In the genomic region with DNA sequence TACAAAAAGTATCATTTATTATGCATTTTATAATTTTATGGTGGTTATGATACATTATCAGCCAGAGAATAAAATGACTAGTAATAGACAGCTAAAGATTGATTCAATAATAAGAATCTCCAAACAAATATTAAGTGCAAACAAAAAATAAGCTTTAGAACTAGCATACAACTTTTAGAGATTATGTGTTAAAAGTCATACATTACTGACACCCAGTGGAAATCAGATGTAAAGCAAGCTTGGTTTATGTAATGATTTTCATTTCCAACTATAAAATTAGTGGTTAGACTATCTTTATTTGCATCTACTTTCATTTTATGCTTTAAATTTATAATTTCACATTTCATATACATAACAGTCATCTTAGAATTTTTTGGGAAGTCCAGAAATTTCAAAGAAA, we compare ENCODE assay signal across 9 cellular contexts. TPM values are rescaled to one million over a fixed set of nuclear protein-coding genes. Genes with fewer than 3 reads are reported as not detected.
DNase-seq lines count a peak whose midpoint lies in the region; ATAC-seq and TF ChIP-seq lines count a peak whose summit lies in the region.
"Had no signal": no experiment of that assay in that cellular context is flagged by ENCODE, and none has a peak within 500 bp of the region (broad histone marks: within the 10 kb centered on the region; RNA-seq: fewer than 3 reads in every experiment).

No MANE protein-coding gene starts in this region.

- no peaks in the 10 kb centered on the region for H3K4me1 ChIP-seq in heart left ventricle
- H3K4me1 ChIP-seq in Panc1 (ENCODE audit: control insufficient read depth, insufficient read depth, low read length): no peaks in the 10 kb centered on the region
- H3K4me1 ChIP-seq in fibroblast of lung (ENCODE audit: control insufficient read depth, extremely low read depth, insufficient read depth, low read length): no peaks in the 10 kb centered on the region
- peaks cover 0 to 6% (median 0%) of the 10 kb centered on the region in 4 donors for H3K4me1 ChIP-seq in tibial artery
- no peaks in the 10 kb centered on the region for H3K4me1 ChIP-seq in CD8-positive, alpha-beta memory T cell (ENCODE audit: insufficient read depth, low read length)

- CTCF ChIA-PET in Panc1 (lab: Charles Lee): interaction anchor here (1.0 to 1.2 kb wide), 2 partner anchors 334 to 347 kb away, joined by 3 to 4 read pairs; no protein-coding TSS in a partner anchor
- CTCF ChIA-PET in CD8-positive, alpha-beta memory T cell (lab: Charles Lee): no interaction called here

- no peak overlapping the region for H3K27ac Mint-ChIP-seq in CD8-positive, alpha-beta memory T cell

- in situ Hi-C loops in Panc1 (cut with HindIII; ENCODE audit: low pct_unique_long_range_greater_than_20kb, low sequenced_read_pairs): no loop called here

- H3K36me3 ChIP-seq in heart left ventricle (no peaks in the 10 kb centered on the region), Panc1 (ENCODE audit: control insufficient read depth, insufficient read depth, low read length) (no peaks in the 10 kb centered on the region), fibroblast of lung (ENCODE audit: control insufficient read depth, insufficient read depth, low read length) (no peaks in the 10 kb centered on the region), tibial artery (no peaks in the 10 kb centered on the region)
- no peaks in the 10 kb centered on the region for H3K36me3 ChIP-seq in CD8-positive, alpha-beta memory T cell (ENCODE audit: insufficient read depth, low read length)
- H3K36me3 ChIP-seq: neutrophil had no signal

- H4K20me1 ChIP-seq in fibroblast of lung (ENCODE audit: control insufficient read depth, extremely low read depth, insufficient read depth, low read length): no peaks in the 10 kb centered on the region

- intact Hi-C loops in heart left ventricle (cut with DNase I) (loop anchor here (2.0 to 10.0 kb wide), 5 partner anchors 185 to 347 kb away; no protein-coding TSS in a partner anchor), Right ventricle myocardium superior (cut with DNase I) (loop anchor here (10.0 kb wide), 2 partner anchors 195 to 335 kb away; no protein-coding TSS in a partner anchor), Panc1 (cut with micrococcal nuclease; ENCODE audit: unreplicated experiment) (loop anchor here (5.0 to 10.0 kb wide), 3 partner anchors 185 to 347 kb away; no protein-coding TSS in a partner anchor), tibial artery (cut with DNase I; ENCODE audit: low total_unique reads) (no loop called here)

- no peaks in the 10 kb centered on the region for H3K36me3 Mint-ChIP-seq in CD8-positive, alpha-beta memory T cell

- no peak for TF ChIP-seq POLR2A in heart left ventricle (IDR thresholded peaks at IDR 0.05)

- H3K27me3 ChIP-seq in heart left ventricle: peaks cover 0 to 5% (median 0%) of the 10 kb centered on the region in 9 donors
- no peaks in the 10 kb centered on the region for H3K27me3 ChIP-seq in Panc1 (ENCODE audit: control insufficient read depth, insufficient read depth, low read length)
- H3K27me3 ChIP-seq in fibroblast of lung (ENCODE audit: control insufficient read depth, insufficient read depth, low read length): no peaks in the 10 kb centered on the region
- H3K27me3 ChIP-seq in tibial artery: no peaks in the 10 kb centered on the region
- no peaks in the 10 kb centered on the region for H3K27me3 ChIP-seq in CD8-positive, alpha-beta memory T cell (ENCODE audit: insufficient read depth, low read length, poor library complexity, severe bottlenecking)
- H3K27me3 ChIP-seq: neutrophil had no signal

- H3K9ac ChIP-seq in fibroblast of lung (ENCODE audit: insufficient read depth, low read length): no peak overlapping the region

- H3K4me2 ChIP-seq in fibroblast of lung (ENCODE audit: extremely low read depth, insufficient read depth, low read length): no peak overlapping the region

- no peaks in the 10 kb centered on the region for H3K79me2 ChIP-seq in fibroblast of lung (ENCODE audit: control insufficient read depth, insufficient read depth, low read length)

- no peak overlapping the region for H3K27ac ChIP-seq in heart left ventricle
- no peak overlapping the region for H3K27ac ChIP-seq in Panc1 (ENCODE audit: low read length)
- H3K27ac ChIP-seq in fibroblast of lung (ENCODE audit: insufficient read depth, low read length): no peak overlapping the region
- H3K27ac ChIP-seq in tibial artery: no peak overlapping the region
- H3K27ac ChIP-seq in CD8-positive, alpha-beta memory T cell (ENCODE audit: low read depth, low read length): no peak overlapping the region
- H3K27ac ChIP-seq: neutrophil had no signal

- DNase-seq in heart left ventricle (no peak), Right ventricle myocardium superior (no peak), Panc1 (ENCODE audit: low read depth, low spot score) (peak; percentile 1), fibroblast of lung (ENCODE audit: low read depth in 2 of 2) (peak; percentile 8 to 31), tibial artery (no peak)
- no peak for DNase-seq in CD8-positive, alpha-beta memory T cell
- DNase-seq in activated CD8-positive, alpha-beta memory T cell treated with anti-CD3 and anti-CD28 coated beads, Interleukin-2, amount 50 U/mL, for 48 hours: no peak

- no peaks in the 10 kb centered on the region for H3K4me1 Mint-ChIP-seq in CD8-positive, alpha-beta memory T cell

- peaks cover 0 to 5% of the 10 kb centered on the region in 2 donors for H3K27me3 Mint-ChIP-seq in CD8-positive, alpha-beta memory T cell

- BruUV-seq in Panc1 (replicated peaks; lab: Mats Ljungman, UMichigan): no TSS peak

- POLR2A ChIA-PET in Panc1 (lab: Charles Lee): no interaction called here
- POLR2A ChIA-PET in CD8-positive, alpha-beta memory T cell (lab: Charles Lee): no interaction called here

- TF ChIP-seq CTCF in heart left ventricle (IDR thresholded peaks at IDR 0.05) (peak; percentile 18 to 57 (median 44)), Panc1 (IDR thresholded peaks at IDR 0.05) (peak; percentile 8; the same call in 1 of the 2 replicates), fibroblast of lung (conservative IDR thresholded peaks at IDR 0.05 in 1 of 2, IDR thresholded peaks at IDR 0.05 in 1 of 2; ENCODE audit: low read depth in 1 of 2, low read length in 2 of 2) (peak in 1 of 2 donors; percentile 22), tibial artery (IDR thresholded peaks at IDR 0.05) (peak; percentile 39)

- ATAC-seq in heart left ventricle (no peak), Right ventricle myocardium superior (ENCODE audit: poor library complexity) (no peak), Panc1 (no peak), HG02610 (IDR thresholded peaks at IDR 0.05; ENCODE audit: unreplicated experiment) (no peak)

- H3K4me3 ChIP-seq in heart left ventricle: no peak overlapping the region
- H3K4me3 ChIP-seq in Panc1 (ENCODE audit: low read depth in 2 of 2, low read length in 2 of 2): no peak overlapping the region
- H3K4me3 ChIP-seq in fibroblast of lung (replicated peaks in 1 of 4; ENCODE audit: control extremely low read depth in 1 of 4, insufficient read depth in 1 of 4, low read depth in 3 of 4, low read length in 4 of 4): no peak overlapping the region
- no peak overlapping the region for H3K4me3 ChIP-seq in tibial artery
- no peak overlapping the region for H3K4me3 ChIP-seq in CD8-positive, alpha-beta memory T cell (ENCODE audit: low read length)

- H3K9me3 ChIP-seq in heart left ventricle: no peaks in the 10 kb centered on the region
- H3K9me3 ChIP-seq in Panc1 (ENCODE audit: control insufficient read depth, insufficient read depth, low read depth, low read length): no peaks in the 10 kb centered on the region
- no peaks in the 10 kb centered on the region for H3K9me3 ChIP-seq in fibroblast of lung (ENCODE audit: control insufficient read depth, insufficient read depth, low read depth, low read length)
- no peaks in the 10 kb centered on the region for H3K9me3 ChIP-seq in tibial artery
- H3K9me3 ChIP-seq in CD8-positive, alpha-beta memory T cell (ENCODE audit: low read length): no peaks in the 10 kb centered on the region
- H3K9me3 ChIP-seq: neutrophil had no signal

- peaks cover 0 to 2% (median 0%) of the 10 kb centered on the region in 5 donors for H3K9me3 Mint-ChIP-seq in CD8-positive, alpha-beta memory T cell

- H3K4me3 Mint-ChIP-seq in CD8-positive, alpha-beta memory T cell: no peak overlapping the region

- H2AFZ ChIP-seq in fibroblast of lung (ENCODE audit: low read length): no peak overlapping the region

RNA-seq across cellular contexts. Expression of a gene that starts 57.7 kb away (rescaled TPM):
- total RNA-seq in heart left ventricle (under 1 TPM in 2 of 9 donors, not detected in 7; 0.33 to 0.68 TPM), Right ventricle myocardium superior (not detected), Panc1 (2021; ENCODE audit: unreplicated experiment) (not detected), fibroblast of lung (42.1 and 67.5 TPM in 2 replicates)
- polyA plus RNA-seq in heart left ventricle (under 1 TPM; 0.11 to 0.29 TPM), fibroblast of lung (12.7 and 110 TPM in 2 replicates)
- not detected for polyA plus RNA-seq in Panc1 (2012; ENCODE audit: insufficient read length)
- 8.5 and 68.9 TPM in 2 replicates for polyA plus RNA-seq in fibroblast of lung (2012)
- 2.9 and 8.2 TPM in 2 replicates for polyA minus RNA-seq in fibroblast of lung (ENCODE audit: low replicate concordance)
- not detected for total RNA-seq in CD8-positive, alpha-beta memory T cell
- not detected for polyA plus RNA-seq in CD8-positive, alpha-beta memory T cell

Comparison
In these comparisons a context has a peak if more than half of its experiments do, and no peak if none do; other contexts are left out.
1. DNase-seq: peak in Panc1 (single experiment) and fibroblast of lung (2 of 2); none in heart left ventricle (0 of 5), Right ventricle myocardium superior (single experiment), tibial artery (0 of 2), CD8-positive, alpha-beta memory T cell (0 of 5) and activated CD8-positive, alpha-beta memory T cell treated with anti-CD3 and anti-CD28 coated beads, Interleukin-2, amount 50 U/mL, for 48 hours (single experiment).
2. RNA of a gene that starts 57.7 kb away (total RNA-seq): 42.1 to 67.5 TPM in fibroblast of lung; not detected in Right ventricle myocardium superior (single experiment), 0.33 to 0.68 TPM in heart left ventricle, not detected in Panc1 (single experiment) and not detected in CD8-positive, alpha-beta memory T cell; every median in the first group is over 10 times any median in the second.